Comparison of ENCODE assay signal across 19 cellular contexts in the genomic region with DNA sequence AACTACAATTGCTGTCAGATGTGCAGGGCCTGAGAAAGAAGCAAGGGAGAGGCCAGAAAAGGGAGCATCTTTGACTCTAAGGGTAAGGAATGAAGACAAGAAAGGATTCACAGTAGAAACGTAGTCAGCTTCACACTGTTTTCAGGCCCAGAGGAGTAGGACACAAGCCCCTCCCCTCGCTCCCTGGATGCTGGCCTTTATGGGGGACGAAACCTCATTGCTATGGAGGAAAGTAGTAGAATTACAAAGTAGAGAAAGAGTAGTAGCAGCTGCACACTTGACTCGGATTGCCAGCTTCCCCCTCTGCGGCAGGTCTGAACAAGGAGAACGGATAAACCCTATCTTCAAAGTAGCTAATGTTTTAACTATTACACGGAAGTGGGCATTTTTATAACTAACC.
DNase-seq lines count a peak whose midpoint lies in the region; ATAC-seq and TF ChIP-seq lines count a peak whose summit lies in the region.
"Had no signal": no experiment of that assay in that cellular context is flagged by ENCODE, and none has a peak within 500 bp of the region (broad histone marks: within the 10 kb centered on the region; RNA-seq: fewer than 3 reads in every experiment).

No MANE protein-coding gene starts in this region.

- TF ChIP-seq CTCF in endodermal cell (conservative IDR thresholded peaks at IDR 0.05) (no peak), neural progenitor cell (IDR thresholded peaks at IDR 0.05) (no peak)

- no peak overlapping the region for H3K4me3 Mint-ChIP-seq in activated CD4-positive, alpha-beta T cell treated with anti-CD3 and anti-CD28 coated beads, Interleukin-2, amount 10 ng/mL, durations not matched to agents 24 days and 14 days
- H3K4me3 Mint-ChIP-seq in endodermal cell = no peak overlapping the region
- no peak overlapping the region for H3K4me3 Mint-ChIP-seq in neural progenitor cell
- H3K4me3 Mint-ChIP-seq: CD14-positive monocyte; CD4-positive, alpha-beta memory T cell; HFFc6 had no signal

- no peaks in the 10 kb centered on the region for H3K36me3 ChIP-seq in endodermal cell (ENCODE audit: control insufficient read depth, insufficient read depth, low read length)
- H3K36me3 ChIP-seq in neural progenitor cell = no peaks in the 10 kb centered on the region

- H4K20me1 ChIP-seq in neural progenitor cell (ENCODE audit: low read depth) = no peaks in the 10 kb centered on the region

- H3K27ac Mint-ChIP-seq in activated CD4-positive, alpha-beta T cell treated with anti-CD3 and anti-CD28 coated beads, Interleukin-2, amount 10 ng/mL, durations not matched to agents 24 days and 14 days = no peak overlapping the region
- H3K27ac Mint-ChIP-seq in endodermal cell = peak overlapping the region; percentile 6
- no peak overlapping the region for H3K27ac Mint-ChIP-seq in neural progenitor cell
- H3K27ac Mint-ChIP-seq: CD4-positive, alpha-beta memory T cell; HFFc6 had no signal

- no peak overlapping the region for H3K27ac ChIP-seq in endodermal cell (ENCODE audit: low read depth, low read length)
- no peak overlapping the region for H3K27ac ChIP-seq in neural progenitor cell
- H3K27ac ChIP-seq: 22Rv1, A549, GM23248 had no signal

- peak overlapping the region; percentile 0 for H2AFZ ChIP-seq in neural progenitor cell (replicated peaks)
- H2AFZ ChIP-seq: GM23248 had no signal

- DNase-seq in activated CD4-positive, alpha-beta T cell treated with anti-CD3 and anti-CD28 coated beads, Interleukin-2, amount 10 ng/mL, durations not matched to agents 24 days and 14 days = peak; percentile 11
- DNase-seq in activated CD4-positive, alpha-beta T cell treated with anti-CD3 and anti-CD28 coated beads for 48 hours = no peak
- DNase-seq in endodermal cell (no peak), neural progenitor cell (ENCODE audit: low spot score) (no peak)
- DNase-seq in stimulated activated CD8-positive, alpha-beta memory T cell treated with anti-CD3 and anti-CD28 coated beads, Interleukin-4, amount 100 ng/mL, for 48 hours = no peak
- no peak for DNase-seq in activated CD4-positive, alpha-beta T cell treated with anti-CD3 and anti-CD28 coated beads for 4 hours
- DNase-seq: AML-193; CD4-positive, alpha-beta memory T cell; DMS79 treated with DMSO at 0.1 percent for 48 hours; GF-D8; GM23248; H7; HFFc6 had no signal

- H3K79me2 ChIP-seq in neural progenitor cell (ENCODE audit: low read depth) = no peaks in the 10 kb centered on the region

- WGBS in endodermal cell (ENCODE audit: insufficient coverage in 1 of 2, insufficient read length in 1 of 2), 2 experiments = 75 to 89% methylated on average over 1 to 7 of the region's 7 CpGs

- H3K9me3 Mint-ChIP-seq in activated CD4-positive, alpha-beta T cell treated with anti-CD3 and anti-CD28 coated beads, Interleukin-2, amount 10 ng/mL, durations not matched to agents 24 days and 14 days = no peaks in the 10 kb centered on the region
- no peaks in the 10 kb centered on the region for H3K9me3 Mint-ChIP-seq in endodermal cell
- no peaks in the 10 kb centered on the region for H3K9me3 Mint-ChIP-seq in neural progenitor cell
- H3K9me3 Mint-ChIP-seq: HFFc6 had no signal

- H3K4me3 ChIP-seq in endodermal cell (ENCODE audit: low read length) = no peak overlapping the region
- no peak overlapping the region for H3K4me3 ChIP-seq in neural progenitor cell
- H3K4me3 ChIP-seq: A549, GM23248 had no signal

- H3K27me3 ChIP-seq in endodermal cell (ENCODE audit: control insufficient read depth, insufficient read depth, low read length, poor library complexity, severe bottlenecking) = no peaks in the 10 kb centered on the region
- H3K27me3 ChIP-seq in neural progenitor cell = no peaks in the 10 kb centered on the region

- H3K9ac ChIP-seq in endodermal cell (ENCODE audit: extremely low read depth, low read length, poor library complexity, severe bottlenecking) (no peak overlapping the region), neural progenitor cell (no peak overlapping the region)
- H3K9ac ChIP-seq: GM23248 had no signal

- H3K4me1 ChIP-seq in endodermal cell (ENCODE audit: control insufficient read depth, insufficient read depth, low read length) (no peaks in the 10 kb centered on the region), neural progenitor cell (no peaks in the 10 kb centered on the region)
- H3K4me1 ChIP-seq: A549 had no signal

- no peaks in the 10 kb centered on the region for H3F3A ChIP-seq in neural progenitor cell (ENCODE audit: low read depth)

- no peak overlapping the region for H3K4me2 ChIP-seq in neural progenitor cell
- H3K4me2 ChIP-seq: A549 had no signal

- H3K27me3 Mint-ChIP-seq in activated CD4-positive, alpha-beta T cell treated with anti-CD3 and anti-CD28 coated beads, Interleukin-2, amount 10 ng/mL, durations not matched to agents 24 days and 14 days = no peaks in the 10 kb centered on the region
- H3K27me3 Mint-ChIP-seq in endodermal cell (ENCODE audit: insufficient read depth) (no peaks in the 10 kb centered on the region), neural progenitor cell (ENCODE audit: insufficient read depth, low read depth) (no peaks in the 10 kb centered on the region)
- H3K27me3 Mint-ChIP-seq: CD4-positive, alpha-beta memory T cell had no signal

- no peaks in the 10 kb centered on the region for H3K4me1 Mint-ChIP-seq in activated CD4-positive, alpha-beta T cell treated with anti-CD3 and anti-CD28 coated beads, Interleukin-2, amount 10 ng/mL, durations not matched to agents 24 days and 14 days
- H3K4me1 Mint-ChIP-seq in endodermal cell (peaks cover 21% of the 10 kb centered on the region), neural progenitor cell (no peaks in the 10 kb centered on the region)
- H3K4me1 Mint-ChIP-seq: CD14-positive monocyte; CD4-positive, alpha-beta memory T cell had no signal

- no peaks in the 10 kb centered on the region for H3K36me3 Mint-ChIP-seq in activated CD4-positive, alpha-beta T cell treated with anti-CD3 and anti-CD28 coated beads, Interleukin-2, amount 10 ng/mL, durations not matched to agents 24 days and 14 days (ENCODE audit: low read depth)
- no peaks in the 10 kb centered on the region for H3K36me3 Mint-ChIP-seq in endodermal cell (ENCODE audit: low read depth)
- no peaks in the 10 kb centered on the region for H3K36me3 Mint-ChIP-seq in neural progenitor cell
- H3K36me3 Mint-ChIP-seq: CD14-positive monocyte; CD4-positive, alpha-beta memory T cell had no signal

- intact Hi-C loops in activated CD4-positive, alpha-beta T cell treated with anti-CD3 and anti-CD28 coated beads, Interleukin-2, amount 10 ng/mL, durations not matched to agents 24 days and 14 days (cut with micrococcal nuclease) = no loop called here

- ATAC-seq in HG02588 (IDR thresholded peaks at IDR 0.05; ENCODE audit: unreplicated experiment) = no peak
- ATAC-seq: A549, HCT116, HepG2 had no signal

- no peaks in the 10 kb centered on the region for H3K9me3 ChIP-seq in endodermal cell (ENCODE audit: control insufficient read depth, low read length)
- no peaks in the 10 kb centered on the region for H3K9me3 ChIP-seq in neural progenitor cell (ENCODE audit: low read depth)
- H3K9me3 ChIP-seq: A549 had no signal
